In genomic region chr11:70702040-70702648, GRCh38 we compare ENCODE assay signal across 3 cellular contexts.
TF ChIP-seq lines count a peak whose summit lies in the region.

No MANE protein-coding gene starts in this region.

TF ChIP-seq in HEK293, 187 proteins besides CTCF, POLR2A, EP300 and RAD21 (continues in another document):
- TF ChIP-seq ZFHX2 (tag by site-specific recombination; conservative IDR thresholded peaks at IDR 0.05) (no peak), HOXC10 (CRISPR knock-in tag; IDR thresholded peaks at IDR 0.05) (no peak), ZNF26 (tag by site-specific recombination; IDR thresholded peaks at IDR 0.05) (no peak), ZNF175 (tag by site-specific recombination; IDR thresholded peaks at IDR 0.05) (no peak), PRDM6 (tag by site-specific recombination; IDR thresholded peaks at IDR 0.05) (no peak), ZNF777 (tag by site-specific recombination; IDR thresholded peaks at IDR 0.05; ENCODE audit: borderline replicate concordance) (no peak), ZNF513 (tag by site-specific recombination; IDR thresholded peaks at IDR 0.05) (peak; percentile 96), PRDM1 (tag by site-specific recombination; IDR thresholded peaks at IDR 0.05) (no peak), ZNF274 (IDR thresholded peaks at IDR 0.05; ENCODE audit: low read length) (no peak), ZNF274 (tag by site-specific recombination; IDR thresholded peaks at IDR 0.05; ENCODE audit: borderline replicate concordance) (peak; percentile 15; the same call in 1 of the 2 replicates), ZNF560 (tag by site-specific recombination; IDR thresholded peaks at IDR 0.05; ENCODE audit: borderline replicate concordance) (no peak), ZBTB21 (tag by site-specific recombination; IDR thresholded peaks at IDR 0.05) (no peak)

TF ChIP-seq in IMR-90, 13 proteins besides CTCF, POLR2A, EP300 and RAD21:
- TF ChIP-seq RCOR1 (IDR thresholded peaks at IDR 0.05; ENCODE audit: insufficient replicate concordance, low read length) = no peak
- no peak for TF ChIP-seq USF2 (IDR thresholded peaks at IDR 0.05; ENCODE audit: low read depth, low read length)
- no peak for TF ChIP-seq CHD1 (IDR thresholded peaks at IDR 0.05; ENCODE audit: low read depth, low read length)
- TF ChIP-seq RFX5 (IDR thresholded peaks at IDR 0.05; ENCODE audit: low read depth, low read length) = no peak
- no peak for TF ChIP-seq MAFK (IDR thresholded peaks at IDR 0.05; ENCODE audit: low read depth, low read length)
- TF ChIP-seq BHLHE40 (IDR thresholded peaks at IDR 0.05; ENCODE audit: low read depth, low read length) = no peak
- TF ChIP-seq SMC3 (IDR thresholded peaks at IDR 0.05; ENCODE audit: low read depth, low read length) = no peak
- TF ChIP-seq MXI1 (IDR thresholded peaks at IDR 0.05; ENCODE audit: borderline replicate concordance, low read depth, low read length) = no peak
- TF ChIP-seq FOS (IDR thresholded peaks at IDR 0.05; ENCODE audit: low read depth, low read length) = no peak
- no peak for TF ChIP-seq CEBPB (IDR thresholded peaks at IDR 0.05; ENCODE audit: low read depth, low read length)
- TF ChIP-seq ELK1 (IDR thresholded peaks at IDR 0.05; ENCODE audit: borderline replicate concordance, low read depth, low read length) = no peak
- TF ChIP-seq MAZ (IDR thresholded peaks at IDR 0.05; ENCODE audit: borderline replicate concordance, low read depth, low read length) = no peak
- no peak for TF ChIP-seq NFE2L2 (IDR thresholded peaks at IDR 0.05; ENCODE audit: low read depth, low read length)
TF ChIP-seq in IMR-90: peak in this region for 0.

TF ChIP-seq in H1, 55 proteins besides CTCF, POLR2A, EP300 and RAD21:
- TF ChIP-seq KDM4A (IDR thresholded peaks at IDR 0.05; ENCODE audit: low read depth, low read length, severe bottlenecking) (no peak), GABPA (IDR thresholded peaks at IDR 0.05; ENCODE audit: borderline replicate concordance, insufficient read depth, low read length) (no peak), SP2 (IDR thresholded peaks at IDR 0.05; ENCODE audit: low read length) (no peak), SIRT6 (IDR thresholded peaks at IDR 0.05; ENCODE audit: low read length) (no peak), USF2 (IDR thresholded peaks at IDR 0.05; ENCODE audit: low read length) (no peak), TCF12 (IDR thresholded peaks at IDR 0.05; ENCODE audit: low read depth, low read length) (no peak), CHD2 (IDR thresholded peaks at IDR 0.05; ENCODE audit: low read length) (no peak), BCL11A (IDR thresholded peaks at IDR 0.05; ENCODE audit: low read depth in 2 of 2, low read length in 2 of 2) (no peak), CHD7 (IDR thresholded peaks at IDR 0.05; ENCODE audit: insufficient replicate concordance, low read length) (no peak), SP4 (IDR thresholded peaks at IDR 0.05; ENCODE audit: low read length) (no peak), BRCA1 (IDR thresholded peaks at IDR 0.05; ENCODE audit: low read depth, low read length) (no peak), TAF1 (IDR thresholded peaks at IDR 0.05; ENCODE audit: low read depth, low read length) (no peak), POU5F1 (IDR thresholded peaks at IDR 0.05; ENCODE audit: low read depth, low read length) (no peak), FOSL1 (IDR thresholded peaks at IDR 0.05; ENCODE audit: insufficient read depth, low read depth, low read length) (no peak), CHD1 (IDR thresholded peaks at IDR 0.05; ENCODE audit: low read depth, low read length) (no peak)
